21 cellular contexts compared by ENCODE assay signal in genomic region chr3:13846716-13847570, GRCh38. TPM values are rescaled to one million over a fixed set of nuclear protein-coding genes. Genes with fewer than 3 reads are reported as not detected.
DNase-seq lines count a peak whose midpoint lies in the region; ATAC-seq and TF ChIP-seq lines count a peak whose summit lies in the region.
"Had no signal": no experiment of that assay in that cellular context is flagged by ENCODE, and none has a peak within 500 bp of the region (broad histone marks: within the 10 kb centered on the region; RNA-seq: fewer than 3 reads in every experiment).

No MANE protein-coding gene starts in this region.

- H3K4me1 ChIP-seq in GM23338 (ENCODE audit: insufficient read depth) (peaks cover 5% of the 10 kb centered on the region; the same call in 1 of the 2 replicates), NT2/D1 (ENCODE audit: insufficient read depth, insufficient read length) (peaks cover 20% of the 10 kb centered on the region), neuronal stem cell (ENCODE audit: control insufficient read depth in 2 of 2, insufficient read depth in 1 of 2, low read depth in 1 of 2, low read length in 2 of 2) (peaks cover 0 to 8% of the 10 kb centered on the region in 2 donors)
- H3K4me1 ChIP-seq: BLaER1 had no signal

- no peaks in the 10 kb centered on the region for H3K36me3 ChIP-seq in GM23338 (ENCODE audit: insufficient read depth)
- H3K36me3 ChIP-seq in NT2/D1 (ENCODE audit: insufficient read depth, insufficient read length, low read length), result no peaks in the 10 kb centered on the region
- no peaks in the 10 kb centered on the region for H3K36me3 ChIP-seq in neuronal stem cell (replicated peaks in 1 of 2; ENCODE audit: control insufficient read depth in 2 of 2, insufficient read depth in 2 of 2, low read length in 2 of 2)
- H3K36me3 ChIP-seq: BLaER1 had no signal

- H3K4me1 Mint-ChIP-seq in GM23338, result peaks cover 9% of the 10 kb centered on the region
- peaks cover 9% of the 10 kb centered on the region for H3K4me1 Mint-ChIP-seq in activated T-helper 17 cell treated with anti-CD3 and anti-CD28 coated beads, Interleukin-2, amount 50 U/mL, for 72 hours

- H3F3A ChIP-seq in GM23338 (replicated peaks; ENCODE audit: low read depth), result no peaks in the 10 kb centered on the region

- no peaks in the 10 kb centered on the region for H3K9me3 Mint-ChIP-seq in GM23338
- H3K9me3 Mint-ChIP-seq in activated T-helper 17 cell treated with anti-CD3 and anti-CD28 coated beads, Interleukin-2, amount 50 U/mL, for 72 hours, result no peaks in the 10 kb centered on the region
- H3K9me3 Mint-ChIP-seq: CD8-positive, alpha-beta T cell had no signal

- no peak overlapping the region for H3K4ac ChIP-seq in neuronal stem cell (ENCODE audit: low read length)

- H4K20me1 ChIP-seq in GM23338 (replicated peaks; ENCODE audit: insufficient read depth), result no peaks in the 10 kb centered on the region
- H4K20me1 ChIP-seq: BLaER1 had no signal

- H3K27me3 Mint-ChIP-seq in GM23338 (ENCODE audit: insufficient read depth, low read depth, poor library complexity), result peaks cover 9% of the 10 kb centered on the region
- no peaks in the 10 kb centered on the region for H3K27me3 Mint-ChIP-seq in activated T-helper 17 cell treated with anti-CD3 and anti-CD28 coated beads, Interleukin-2, amount 50 U/mL, for 72 hours

- H3K9ac ChIP-seq in NT2/D1 (ENCODE audit: insufficient read length, low read depth), result peak overlapping the region; percentile 34
- H3K9ac ChIP-seq in neuronal stem cell (ENCODE audit: low read depth, low read length, poor library complexity), result no peak overlapping the region
- H3K9ac ChIP-seq: BLaER1 had no signal

- H3K9me3 ChIP-seq in NT2/D1 (ENCODE audit: insufficient read depth, low read length) (no peaks in the 10 kb centered on the region), neuronal stem cell (replicated peaks in 1 of 2; ENCODE audit: control insufficient read depth in 2 of 2, insufficient read depth in 1 of 2, low read depth in 1 of 2, low read length in 2 of 2) (peaks cover 0 to 1% of the 10 kb centered on the region in 2 donors)
- H3K9me3 ChIP-seq: BLaER1 had no signal

- H3K27me3 ChIP-seq in GM23338 (ENCODE audit: insufficient read depth) (no peaks in the 10 kb centered on the region), NT2/D1 (ENCODE audit: insufficient read depth, insufficient read length) (no peaks in the 10 kb centered on the region), neuronal stem cell (ENCODE audit: control insufficient read depth in 3 of 3, insufficient read depth in 3 of 3, low read depth in 1 of 3, low read length in 3 of 3) (no peaks in the 10 kb centered on the region)
- H3K27me3 ChIP-seq: BLaER1 had no signal

- no peak overlapping the region for H3K4me3 Mint-ChIP-seq in GM23338
- no peak overlapping the region for H3K4me3 Mint-ChIP-seq in activated T-helper 17 cell treated with anti-CD3 and anti-CD28 coated beads, Interleukin-2, amount 50 U/mL, for 72 hours
- H3K4me3 Mint-ChIP-seq: CD8-positive, alpha-beta T cell had no signal

- no peak for TF ChIP-seq CTCF in GM23338 (conservative IDR thresholded peaks at IDR 0.05; ENCODE audit: low read depth in 2 of 2)

- H4K8ac ChIP-seq in neuronal stem cell (ENCODE audit: low read depth, low read length), result no peak overlapping the region

- no peaks in the 10 kb centered on the region for H3K79me1 ChIP-seq in neuronal stem cell (ENCODE audit: low read depth, low read length)

- peak overlapping the region; percentile 57 for H3K14ac ChIP-seq in neuronal stem cell (ENCODE audit: low read length)

- H2AK5ac ChIP-seq in neuronal stem cell (ENCODE audit: low read depth, low read length), result peak overlapping the region; percentile 58

- H2BK12ac ChIP-seq in neuronal stem cell (ENCODE audit: low read length), result peak overlapping the region; percentile 85

- H3K23ac ChIP-seq in neuronal stem cell (ENCODE audit: low read depth, low read length, poor library complexity), result no peak overlapping the region

- H3K27ac Mint-ChIP-seq in GM23338, result no peak overlapping the region
- H3K27ac Mint-ChIP-seq in activated T-helper 17 cell treated with anti-CD3 and anti-CD28 coated beads, Interleukin-2, amount 50 U/mL, for 72 hours, result peak overlapping the region; percentile 60
- H3K27ac Mint-ChIP-seq: CD8-positive, alpha-beta T cell had no signal

- H3K4me2 ChIP-seq in GM23338 (no peak overlapping the region), neuronal stem cell (ENCODE audit: insufficient read depth, low read length, poor library complexity, severe bottlenecking) (no peak overlapping the region)
- H3K4me2 ChIP-seq: BLaER1 had no signal

- H2BK15ac ChIP-seq in neuronal stem cell (ENCODE audit: low read length), result peak overlapping the region; percentile 45

- H2BK120ac ChIP-seq in neuronal stem cell (ENCODE audit: low read depth, low read length), result peak overlapping the region; percentile 72

- DNase-seq in GM23338 (ENCODE audit: low spot score), result no peak
- no peak for DNase-seq in NT2/D1 (ENCODE audit: low read depth, low spot score)
- DNase-seq in neuronal stem cell (ENCODE audit: low spot score), result no peak
- no peak for DNase-seq in HPDE6-E6E7 (ENCODE audit: extremely low spot score)
- DNase-seq: Calu3; CD8-positive, alpha-beta T cell; H7; MM.1S; NCI-H1105 treated with DMSO at 0.1 percent for 48 hours; NCI-H1694; NCI-H510A; NCI-H748 treated with DMSO at 0.1 percent for 48 hours; OCI-M1 had no signal

- no peak overlapping the region for H4K91ac ChIP-seq in neuronal stem cell (ENCODE audit: low read depth, low read length, poor library complexity)

- H3K18ac ChIP-seq in neuronal stem cell (ENCODE audit: low read length), result peak overlapping the region; percentile 44

- H3K4me3 ChIP-seq in GM23338 (no peak overlapping the region), NT2/D1 (ENCODE audit: insufficient read length, low read depth) (no peak overlapping the region), neuronal stem cell (ENCODE audit: low read length in 2 of 2) (peak overlapping the region in 1 of 2 donors; percentile 36)
- H3K4me3 ChIP-seq: BLaER1, GM12878 had no signal

- no CpG with 5 or more reads among the region's 16 CpGs for WGBS in neuronal stem cell (ENCODE audit: extremely low coverage in 2 of 2, insufficient read length in 2 of 2, insufficient replicate concordance in 1 of 2), 2 donors

- no peaks in the 10 kb centered on the region for H3K9me2 ChIP-seq in GM23338 (ENCODE audit: insufficient read depth)

- H3K36me3 Mint-ChIP-seq in GM23338 (ENCODE audit: low read depth), result no peaks in the 10 kb centered on the region
- H3K36me3 Mint-ChIP-seq in activated T-helper 17 cell treated with anti-CD3 and anti-CD28 coated beads, Interleukin-2, amount 50 U/mL, for 72 hours (ENCODE audit: low read depth), result no peaks in the 10 kb centered on the region

- H3K27ac ChIP-seq in GM23338 (ENCODE audit: low read depth) (no peak overlapping the region), neuronal stem cell (replicated peaks; ENCODE audit: low read length) (no peak overlapping the region)
- H3K27ac ChIP-seq: BLaER1 had no signal

- no peak overlapping the region for H2BK5ac ChIP-seq in neuronal stem cell (ENCODE audit: low read length)

- ATAC-seq in GM23338 (peak; percentile 30), HG03354 (IDR thresholded peaks at IDR 0.05; ENCODE audit: poor library complexity, severe bottlenecking, unreplicated experiment) (no peak), HG03280 (IDR thresholded peaks at IDR 0.05; ENCODE audit: unreplicated experiment) (no peak), GM18868 (IDR thresholded peaks at IDR 0.05; ENCODE audit: unreplicated experiment) (no peak)
- ATAC-seq in activated T-helper 17 cell treated with anti-CD3 and anti-CD28 coated beads, Interleukin-2, amount 50 U/mL, for 72 hours (replicated peaks), result no peak
- ATAC-seq: CD8-positive, alpha-beta T cell; GM12878 had no signal

- no peaks in the 10 kb centered on the region for H3K79me2 ChIP-seq in GM23338 (replicated peaks; ENCODE audit: insufficient read depth)

- no peak overlapping the region; the same call in 1 of the 2 replicates for H2AFZ ChIP-seq in GM23338
- no peak overlapping the region for H2AFZ ChIP-seq in neuronal stem cell (ENCODE audit: low read length)

TF ChIP-seq in GM23338, 12 proteins besides CTCF, POLR2A, EP300 and RAD21 (continues in another document):
- TF ChIP-seq EZH2phosphoT487 (IDR thresholded peaks at IDR 0.05; ENCODE audit: unreplicated experiment) (no peak), STAT1 (IDR thresholded peaks at IDR 0.05; ENCODE audit: unreplicated experiment) (no peak)

RNA-seq across cellular contexts. Expression of gene WNT7A, which starts 32.9 kb away (rescaled TPM):
- 0.04 TPM in 1 of 2 replicates, not detected in the other for total RNA-seq in GM23338 (2014; rRNA removed; shearing (Covaris generic))
- polyA plus RNA-seq in GM23338 (2016; fragmentation: Nextera tagmentation; extraction: Ambion mirVana), result not detected in 2 replicates
- under 1 TPM; 0.11 to 0.29 TPM for total RNA-seq in activated T-helper 17 cell treated with anti-CD3 and anti-CD28 coated beads, Interleukin-2, amount 50 U/mL, for 72 hours
- 0.07 TPM for polyA plus RNA-seq in neuronal stem cell (2013, experiment 1 of 2)
- 0.06 TPM for polyA plus RNA-seq in neuronal stem cell (2013, experiment 2 of 2)
- total RNA-seq: A673, LHCN-M2 had no signal
- polyA plus RNA-seq: GM12878 had no signal
